ENCODE assay signal across 11 cellular contexts in genomic region chr6:39093167-39093708, GRCh38. TPM values are rescaled to one million over a fixed set of nuclear protein-coding genes. Genes with fewer than 3 reads are reported as not detected.
"Had no signal": no experiment of that assay in that cellular context is flagged by ENCODE, and none has a peak within 500 bp of the region (broad histone marks: within the 10 kb centered on the region; RNA-seq: fewer than 3 reads in every experiment).

No MANE protein-coding gene starts in this region.

- H3K9me3 Mint-ChIP-seq: HFFc6 had no signal

- H3K4me1 ChIP-seq: HAP-1 had no signal

- H3K9me3 ChIP-seq: HAP-1 had no signal

- H3K27ac ChIP-seq: GM23248 had no signal

- ATAC-seq: HCT116, K562 had no signal

- H3K9ac ChIP-seq: GM23248 had no signal

- H2AFZ ChIP-seq: GM23248 had no signal

- H3K4me3 ChIP-seq: GM23248, HAP-1, K562 had no signal

- H3K4me3 Mint-ChIP-seq: HFFc6 had no signal

- FAIRE-seq: K562 had no signal

- H3K36me3 ChIP-seq: HAP-1 had no signal

- DNase-seq: GM23248, GOT3, H7, HFFc6, IMR-90, KG1 had no signal

- H3K27ac Mint-ChIP-seq: HFFc6 had no signal

RNA-seq across cellular contexts. Expression of gene GLP1R, which starts 44.7 kb away (rescaled TPM):
- total RNA-seq: GM23248, H4, HFFc6, HT-29, IMR-90, K562 had no signal
- polyA plus RNA-seq: GM23248, IMR-90, K562 had no signal
